ENCODE assay signal across 11 cellular contexts in the genomic region with DNA sequence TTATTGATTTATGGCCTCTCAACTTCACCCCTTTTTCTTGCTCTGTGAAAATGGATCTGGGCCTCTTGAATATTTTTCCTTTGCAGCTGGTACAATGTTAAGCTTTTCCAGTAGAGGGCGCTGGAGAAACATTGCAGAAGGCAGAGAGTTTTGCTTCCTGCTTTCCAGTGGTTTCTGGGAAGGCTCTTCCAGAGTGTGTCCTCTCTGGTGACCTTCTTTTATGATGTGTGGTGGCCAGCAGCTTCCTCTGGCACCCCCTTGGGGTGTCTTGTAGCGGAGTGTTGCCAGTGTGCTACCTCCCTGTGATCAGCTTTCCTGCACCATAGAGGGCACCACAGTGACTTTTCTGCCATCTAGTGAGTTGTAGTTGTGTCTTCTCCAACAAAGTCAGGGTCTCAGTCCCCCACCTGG. TPM values are rescaled to one million over a fixed set of nuclear protein-coding genes. Genes with fewer than 3 reads are reported as not detected.
A peak's percentile ranks its signal among the peaks of the same experiment; 100 is the strongest.
DNase-seq lines count a peak whose midpoint lies in the region; ATAC-seq, FAIRE-seq and TF ChIP-seq lines count a peak whose summit lies in the region.
"Had no signal": no experiment of that assay in that cellular context is flagged by ENCODE, and none has a peak within 500 bp of the region (broad histone marks: within the 10 kb centered on the region; RNA-seq: fewer than 3 reads in every experiment).

No MANE protein-coding gene starts in this region.

- H3K27ac ChIP-seq in SK-N-SH (ENCODE audit: low read depth in 2 of 2, low read length in 1 of 2) (no peak overlapping the region), H1 (ENCODE audit: low read depth, low read length) (no peak overlapping the region), smooth muscle cell (ENCODE audit: low read depth) (no peak overlapping the region)

- H2BK120ac ChIP-seq in H1 (replicated peaks; ENCODE audit: low read depth, low read length), result no peak overlapping the region

- H3K9me3 Mint-ChIP-seq in activated T-cell treated with anti-CD3 and anti-CD28 coated beads, Interleukin-2, amount 50 U/mL, for 72 hours, result peaks cover 7 to 13% of the 10 kb centered on the region in 2 donors

- H3K9me3 ChIP-seq in SK-N-SH (no peaks in the 10 kb centered on the region), H1 (ENCODE audit: insufficient read depth in 2 of 2, low read depth in 1 of 2, low read length in 1 of 2) (peaks cover 20 to 22% of the 10 kb centered on the region in 2 experiments; a peak in 3 of 4 replicates), smooth muscle cell (replicated peaks; ENCODE audit: low read depth) (no peaks in the 10 kb centered on the region)

- no peak overlapping the region for H3K56ac ChIP-seq in H1 (replicated peaks; ENCODE audit: insufficient read length, low read depth, low read length)

- H3K4me2 ChIP-seq in SK-N-SH (no peak overlapping the region), H1 (ENCODE audit: insufficient read depth in 1 of 2, low read depth in 2 of 2, low read length in 2 of 2) (no peak overlapping the region), smooth muscle cell (no peak overlapping the region)

- no peak overlapping the region for H4K8ac ChIP-seq in H1 (ENCODE audit: extremely low read depth, insufficient read depth, low read length)

- no peak overlapping the region for H4K5ac ChIP-seq in H1 (ENCODE audit: insufficient read length, low read depth, low read length)

- H4K20me1 ChIP-seq in SK-N-SH (ENCODE audit: insufficient read depth), result no peaks in the 10 kb centered on the region
- H4K20me1 ChIP-seq in H1 (replicated peaks in 1 of 2; ENCODE audit: control insufficient read depth in 1 of 2, insufficient read depth in 2 of 2, low read length in 2 of 2), result no peaks in the 10 kb centered on the region
- H4K20me1 ChIP-seq in smooth muscle cell (ENCODE audit: low read depth), result peaks cover 17% of the 10 kb centered on the region

- POLR2A ChIA-PET in SK-N-SH (lab: Yijun Ruan, JAX), result no interaction called here
- POLR2A ChIA-PET in H1 (lab: Charles Lee; ENCODE audit: partially characterized antibody), result interaction anchor here (0.7 to 1.2 kb wide), 3 partner anchors 8 to 140 kb away, joined by 3 read pairs; no protein-coding TSS in a partner anchor

- H3K4me1 Mint-ChIP-seq in activated T-cell treated with anti-CD3 and anti-CD28 coated beads, Interleukin-2, amount 50 U/mL, for 72 hours (ENCODE audit: low read depth), result peaks cover 53% of the 10 kb centered on the region

- H3K36me3 Mint-ChIP-seq in activated T-cell treated with anti-CD3 and anti-CD28 coated beads, Interleukin-2, amount 50 U/mL, for 72 hours (ENCODE audit: insufficient read depth in 2 of 2), result peaks cover 11 to 19% of the 10 kb centered on the region in 2 donors

- H3K4me1 ChIP-seq in SK-N-SH (ENCODE audit: control insufficient read depth in 1 of 2, insufficient read depth in 2 of 2, low read depth in 1 of 2, low read length in 1 of 2), result peaks cover 6 to 14% of the 10 kb centered on the region in 2 experiments; a peak in 3 of 4 replicates
- peaks cover 0 to 5% (median 2%) of the 10 kb centered on the region in 4 experiments; a peak in 3 of 7 replicates for H3K4me1 ChIP-seq in H1 (replicated peaks in 1 of 4; ENCODE audit: control insufficient read depth in 3 of 4, insufficient read depth in 4 of 4, low read length in 3 of 4)
- peaks cover 12% of the 10 kb centered on the region for H3K4me1 ChIP-seq in smooth muscle cell (ENCODE audit: low read depth)

- CTCF ChIA-PET in SK-N-SH (lab: Yijun Ruan, JAX) (interaction anchor here (0.6 to 1.5 kb wide), 5 partner anchors 9 to 222 kb away, joined by 3 read pairs; no protein-coding TSS in a partner anchor), H1 (lab: Charles Lee; ENCODE audit: partially characterized antibody) (interaction anchor here (0.9 to 5.0 kb wide), 16 partner anchors 10 to 152 kb away, joined by 3 to 43 read pairs (median 4); no protein-coding TSS in a partner anchor)

- H3K79me2 ChIP-seq in SK-N-SH (ENCODE audit: insufficient read depth) (0 out of 2 replicates have a peak, but pooled peaks cover 4% of the 10 kb centered on the region), H1 (ENCODE audit: control insufficient read depth in 1 of 2, insufficient read depth in 2 of 2, low read length in 2 of 2) (peaks cover 3 to 74% of the 10 kb centered on the region in 2 experiments; a peak in 3 of 4 replicates), smooth muscle cell (ENCODE audit: low read depth) (peaks cover 8% of the 10 kb centered on the region)

- ATAC-seq in SK-N-SH treated with all-trans-retinoic acid at 6 μM for 48 hours, result no peak
- ATAC-seq in activated T-cell treated with anti-CD3 and anti-CD28 coated beads, Interleukin-2, amount 50 U/mL, for 72 hours (replicated peaks in 1 of 2), result no peak

- H2AFZ ChIP-seq in SK-N-SH (ENCODE audit: low read depth), result no peak overlapping the region
- H2AFZ ChIP-seq in H1 (ENCODE audit: low read length), result no peak overlapping the region
- no peak overlapping the region for H2AFZ ChIP-seq in smooth muscle cell (ENCODE audit: low read depth)

- H3K18ac ChIP-seq in H1 (ENCODE audit: extremely low read depth, low read length), result no peak overlapping the region

- H3K27me3 ChIP-seq in SK-N-SH (ENCODE audit: insufficient read depth) (no peaks in the 10 kb centered on the region), H1 (replicated peaks in 1 of 4; ENCODE audit: control insufficient read depth in 3 of 4, extremely low read depth in 1 of 4, insufficient read depth in 3 of 4, low read length in 3 of 4) (no peaks in the 10 kb centered on the region; a peak in 1 of 7 replicates), smooth muscle cell (ENCODE audit: low read depth) (no peaks in the 10 kb centered on the region)

- no peak overlapping the region for H3K27ac Mint-ChIP-seq in activated T-cell treated with anti-CD3 and anti-CD28 coated beads, Interleukin-2, amount 50 U/mL, for 72 hours

- no peak overlapping the region for H3K4me3 Mint-ChIP-seq in activated T-cell treated with anti-CD3 and anti-CD28 coated beads, Interleukin-2, amount 50 U/mL, for 72 hours
- H3K4me3 Mint-ChIP-seq: CD8-positive, alpha-beta memory T cell had no signal

- WGBS in SK-N-SH (ENCODE audit: low lambda C conversion rate), result 77% methylated on average over 2 of the region's 2 CpGs
- WGBS in H1 (ENCODE audit: extremely low coverage in 1 of 2, insufficient coverage in 1 of 2, insufficient read length in 1 of 2, insufficient replicate concordance in 2 of 2, low coverage in 1 of 2, low lambda C conversion rate in 2 of 2, missing lambda C conversion rate in 1 of 2), 2 experiments, result 47% methylated on average over 2 of the region's 2 CpGs; no CpG with 5 or more reads in 1 of the 2 experiments
- WGBS in smooth muscle cell (ENCODE audit: low lambda C conversion rate), result 68% methylated on average over 2 of the region's 2 CpGs

- no peak for DNase-seq in SK-N-SH
- DNase-seq in NCI-H2029 (lab: John Stamatoyannopoulos, UW), result peak; percentile 46
- DNase-seq in H1 (ENCODE audit: low read depth in 1 of 2, low spot score in 2 of 2), result no peak
- DNase-seq in smooth muscle cell (lab: John Stamatoyannopoulos, UW; ENCODE audit: unreplicated experiment), result no peak
- no peak for DNase-seq in activated T-cell treated with anti-CD3 and anti-CD28 coated beads, Interleukin-2, amount 50 U/mL, for 72 hours
- no peak for DNase-seq in NCI-H2081 treated with DMSO at 0.1 percent for 48 hours (lab: John Stamatoyannopoulos, UW)
- DNase-seq in NCI-H345 (lab: John Stamatoyannopoulos, UW), result no peak
- DNase-seq: CD8-positive, alpha-beta memory T cell; mesenchymal stem cell; stimulated activated CD4-positive, alpha-beta T cell treated with anti-CD3 and anti-CD28 coated beads, Interleukin-2, amount 100 ng/mL, for 48 hours had no signal

- no peak overlapping the region for H3K4ac ChIP-seq in H1 (replicated peaks; ENCODE audit: insufficient read length, low read depth, low read length)

- H3K4me3 ChIP-seq in SK-N-SH (ENCODE audit: low read depth in 2 of 2, low read length in 1 of 2) (no peak overlapping the region), H1 (ENCODE audit: extremely low read depth in 1 of 4, insufficient read depth in 2 of 4, low read depth in 3 of 4, low read length in 4 of 4) (no peak overlapping the region), smooth muscle cell (no peak overlapping the region)

- no peaks in the 10 kb centered on the region for H3K27me3 Mint-ChIP-seq in activated T-cell treated with anti-CD3 and anti-CD28 coated beads, Interleukin-2, amount 50 U/mL, for 72 hours (ENCODE audit: low read depth)
- H3K27me3 Mint-ChIP-seq: CD8-positive, alpha-beta memory T cell had no signal

- no peak overlapping the region for H2AK5ac ChIP-seq in H1 (ENCODE audit: low read depth, low read length)

- H2BK15ac ChIP-seq in H1 (ENCODE audit: low read length), result no peak overlapping the region

- H3K23me2 ChIP-seq in H1 (ENCODE audit: low read depth, low read length), result no peaks in the 10 kb centered on the region; the same call in 1 of the 2 replicates

- H2BK12ac ChIP-seq in H1 (ENCODE audit: low read depth, low read length), result no peak overlapping the region

- TF ChIP-seq POLR2A in H1 (IDR thresholded peaks at IDR 0.05; ENCODE audit: control extremely low read depth in 1 of 2, low read depth in 2 of 2, low read length in 2 of 2), result no peak

- TF ChIP-seq CTCF in SK-N-SH (IDR thresholded peaks at IDR 0.05) (peak; percentile 47), H1 (IDR thresholded peaks at IDR 0.05; ENCODE audit: control extremely low read depth in 1 of 3, insufficient read depth in 1 of 3, low read depth in 1 of 3, low read length in 3 of 3) (peak in 2 of 3 experiments; percentile 38 to 58; a peak in 3 of 4 replicates), smooth muscle cell (IDR thresholded peaks at IDR 0.05; ENCODE audit: borderline replicate concordance, insufficient read depth, poor library complexity, severe bottlenecking) (peak; percentile 38)

- H3K79me1 ChIP-seq in H1 (ENCODE audit: low read depth, low read length), result peaks cover 5% of the 10 kb centered on the region; the same call in 1 of the 2 replicates

- no peaks in the 10 kb centered on the region for H3K36me3 ChIP-seq in SK-N-SH (replicated peaks in 1 of 2; ENCODE audit: control insufficient read depth in 1 of 2, insufficient read depth in 2 of 2, low read length in 1 of 2)
- peaks cover 0 to 4% (median 0%) of the 10 kb centered on the region in 4 experiments; a peak in 2 of 8 replicates for H3K36me3 ChIP-seq in H1 (ENCODE audit: control insufficient read depth in 2 of 4, insufficient read depth in 4 of 4, low read length in 3 of 4)
- no peaks in the 10 kb centered on the region for H3K36me3 ChIP-seq in smooth muscle cell (ENCODE audit: low read depth)

- H2BK20ac ChIP-seq in H1 (ENCODE audit: low read length), result no peak overlapping the region

- H3K9me2 ChIP-seq in SK-N-SH, result no peaks in the 10 kb centered on the region

- no peak overlapping the region for H4K91ac ChIP-seq in H1 (replicated peaks; ENCODE audit: insufficient read length, low read length)

- FAIRE-seq in H1 (lab: Jason Lieb, UNC), result no peak

- TF ChIP-seq RAD21 in SK-N-SH (IDR thresholded peaks at IDR 0.05; ENCODE audit: low read length) (peak; percentile 29; the same call in 1 of the 2 replicates), H1 (IDR thresholded peaks at IDR 0.05 in 1 of 2, conservative IDR thresholded peaks at IDR 0.05 in 1 of 2; ENCODE audit: low read depth in 2 of 2, low read length in 2 of 2) (peak; percentile 30 to 41)

- no peak overlapping the region for H2BK5ac ChIP-seq in H1 (ENCODE audit: low read depth, low read length)

- H3K9ac ChIP-seq in SK-N-SH, result no peak overlapping the region
- H3K9ac ChIP-seq in H1 (replicated peaks in 1 of 4; ENCODE audit: extremely low read depth in 1 of 4, low read depth in 3 of 4, low read length in 3 of 4), result no peak overlapping the region
- no peak overlapping the region for H3K9ac ChIP-seq in smooth muscle cell (ENCODE audit: low read depth)

- TF ChIP-seq EP300 in SK-N-SH (IDR thresholded peaks at IDR 0.05; ENCODE audit: borderline replicate concordance in 1 of 2, low read depth in 1 of 2, low read length in 1 of 2) (no peak), H1 (IDR thresholded peaks at IDR 0.05; ENCODE audit: borderline replicate concordance in 1 of 2, low read depth in 2 of 2, low read length in 2 of 2) (no peak)

- no peak overlapping the region for H3K14ac ChIP-seq in H1 (ENCODE audit: insufficient read length)

- no peak overlapping the region for H3K23ac ChIP-seq in H1 (ENCODE audit: insufficient read length)

- H3F3A ChIP-seq in SK-N-SH (replicated peaks; ENCODE audit: insufficient read depth) (no peaks in the 10 kb centered on the region), smooth muscle cell (ENCODE audit: low read depth) (peaks cover 9% of the 10 kb centered on the region)

RNA-seq across cellular contexts. Expression of a gene that starts 25.4 kb away (rescaled TPM):
- 18.2 and 20.6 TPM in 2 replicates for polyA plus RNA-seq in SK-N-SH (2012; rRNA removed)
- polyA plus RNA-seq in SK-N-SH (2012; cell fraction: cytosol; rRNA removed), result 18.2 and 21.6 TPM in 2 replicates
- polyA plus RNA-seq in SK-N-SH (2012; cell fraction: nucleus; rRNA removed), result 10.5 and 14.6 TPM in 2 replicates
- 49.2 and 49.4 TPM in 2 replicates for total RNA-seq in H1 (2021; fragmentation: NEBNext Ultra II Directional; extraction: Animal tissue kit (Norgen Biotek cat#: 25700))
- 10.9 and 11.2 TPM in 2 replicates for polyA plus RNA-seq in H1 (2011; rRNA removed)
- 14.8 TPM for polyA plus RNA-seq in H1 (2011; cell fraction: cytosol; rRNA removed)
- 20.7 TPM for polyA plus RNA-seq in H1 (2011; cell fraction: nucleus; rRNA removed)
- 16.3 to 23.5 TPM (median 19.1 TPM) in 4 replicates for polyA plus RNA-seq in H1 (2012, experiment 1 of 2)
- 1.8 TPM for polyA plus RNA-seq in H1 (2012, experiment 2 of 2)
- polyA plus RNA-seq in H1 (2013, experiment 1 of 2), result 21.6 TPM
- polyA plus RNA-seq in H1 (2013, experiment 2 of 2), result 23.7 TPM
- 66.6 and 90.3 TPM in 2 replicates for polyA minus RNA-seq in H1 (2011; rRNA and poly(A)+ RNA removed)
- 26.0 TPM for polyA minus RNA-seq in H1 (2011; cell fraction: cytosol; rRNA and poly(A)+ RNA removed)
- polyA minus RNA-seq in H1 (2011; cell fraction: nucleus; rRNA and poly(A)+ RNA removed), result 119 TPM
- 33.8 and 49.1 TPM in 2 replicates for total RNA-seq in smooth muscle cell
- polyA plus RNA-seq in smooth muscle cell, result 4.5 and 5.0 TPM in 2 replicates
- 10 to 100 TPM; 10.9 to 16.2 TPM for total RNA-seq in activated T-cell treated with anti-CD3 and anti-CD28 coated beads, Interleukin-2, amount 50 U/mL, for 72 hours
